1 cellular context compared by ENCODE assay signal in the genomic region with DNA sequence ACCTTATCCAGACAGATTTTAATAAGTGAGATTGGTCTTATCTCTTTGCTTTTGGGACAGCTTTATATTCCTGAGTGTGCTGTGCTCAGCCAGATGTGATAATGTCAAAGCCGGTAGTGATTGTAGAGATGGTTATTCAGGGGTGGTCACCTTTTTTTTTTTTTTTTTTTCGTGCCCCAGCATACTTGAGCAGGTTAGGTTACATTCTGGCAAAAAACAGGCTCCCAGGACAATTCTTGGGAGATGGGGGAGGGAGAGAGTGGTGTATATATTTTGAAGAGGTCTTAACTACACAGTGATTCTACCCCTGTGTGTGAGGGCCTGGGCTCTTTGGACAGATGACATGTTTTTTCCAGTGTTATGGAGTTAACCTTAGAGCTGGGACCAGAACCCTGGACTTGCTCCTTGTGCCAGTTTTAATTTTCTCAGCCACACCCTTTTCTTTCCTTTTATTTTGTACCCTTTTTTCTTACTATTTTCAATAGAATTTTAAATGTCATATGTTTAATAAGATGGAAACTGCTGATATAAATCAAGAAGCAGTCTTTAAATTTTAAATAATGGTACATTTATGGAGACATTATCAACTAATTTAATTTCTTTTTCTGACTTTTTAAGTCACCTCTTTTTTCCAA.
TF ChIP-seq lines count a peak whose summit lies in the region.

No MANE protein-coding gene starts in this region.

TF ChIP-seq in K562, 482 proteins besides CTCF, POLR2A, EP300 and RAD21 (continued from another document and continues in another):
- TF ChIP-seq, protein P1, sequence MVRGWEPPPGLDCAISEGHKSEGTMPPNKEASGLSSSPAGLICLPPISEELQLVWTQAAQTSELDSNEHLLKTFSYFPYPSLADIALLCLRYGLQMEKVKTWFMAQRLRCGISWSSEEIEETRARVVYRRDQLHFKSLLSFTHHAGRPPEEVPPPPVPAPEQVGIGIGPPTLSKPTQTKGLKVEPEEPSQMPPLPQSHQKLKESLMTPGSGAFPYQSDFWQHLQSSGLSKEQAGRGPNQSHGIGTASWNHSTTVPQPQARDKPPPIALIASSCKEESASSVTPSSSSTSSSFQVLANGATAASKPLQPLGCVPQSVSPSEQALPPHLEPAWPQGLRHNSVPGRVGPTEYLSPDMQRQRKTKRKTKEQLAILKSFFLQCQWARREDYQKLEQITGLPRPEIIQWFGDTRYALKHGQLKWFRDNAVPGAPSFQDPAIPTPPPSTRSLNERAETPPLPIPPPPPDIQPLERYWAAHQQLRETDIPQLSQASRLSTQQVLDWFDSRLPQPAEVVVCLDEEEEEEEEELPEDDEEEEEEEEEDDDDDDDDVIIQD (CRISPR knock-in tag; IDR thresholded peaks at IDR 0.05): no peak
- TF ChIP-seq CBX8 (IDR thresholded peaks at IDR 0.05; ENCODE audit: borderline replicate concordance, extremely low read depth, low read depth, low read length, poor library complexity, severe bottlenecking) (no peak), NFE2 (IDR thresholded peaks at IDR 0.05; ENCODE audit: low read depth) (no peak), SP1 (CRISPR knock-in tag; IDR thresholded peaks at IDR 0.05) (no peak), LARP7 (IDR thresholded peaks at IDR 0.05) (no peak), MAFF (IDR thresholded peaks at IDR 0.05; ENCODE audit: low read length) (no peak), MEIS2 (IDR thresholded peaks at IDR 0.05; ENCODE audit: partially characterized antibody) (no peak), ZNF444 (CRISPR knock-in tag; IDR thresholded peaks at IDR 0.05) (no peak), HNRNPK (IDR thresholded peaks at IDR 0.05; ENCODE audit: low read depth, low read length, poor library complexity, severe bottlenecking) (no peak), PHB2 (IDR thresholded peaks at IDR 0.05; ENCODE audit: low read depth) (no peak), SRSF9 (IDR thresholded peaks at IDR 0.05; ENCODE audit: borderline replicate concordance, low read depth, low read length) (no peak), BRF2 (IDR thresholded peaks at IDR 0.05; ENCODE audit: borderline replicate concordance, insufficient read depth, insufficient read length) (no peak), SRSF1 (IDR thresholded peaks at IDR 0.05; ENCODE audit: low read depth, low read length) (no peak), ZBTB8A (IDR thresholded peaks at IDR 0.05; ENCODE audit: partially characterized antibody) (no peak), CEBPZ (IDR thresholded peaks at IDR 0.05; ENCODE audit: borderline replicate concordance, low read depth, low read length) (no peak), RCOR1 (IDR thresholded peaks at IDR 0.05; ENCODE audit: borderline replicate concordance in 1 of 2, low read depth in 2 of 2, low read length in 2 of 2) (peak in 1 of 2 experiments; percentile 42; a peak in 1 of 4 replicates), SRSF3 (IDR thresholded peaks at IDR 0.05; ENCODE audit: insufficient read depth, low read length) (no peak), U2AF2 (optimal IDR thresholded peaks at IDR 0.05; ENCODE audit: low read depth, low read length) (no peak), L3MBTL2 (IDR thresholded peaks at IDR 0.05) (0 out of 2 replicates have a peak, but pooled peaks have one; percentile 30), ZNF197 (CRISPR knock-in tag; IDR thresholded peaks at IDR 0.05; ENCODE audit: low read depth) (no peak), POLR2AphosphoS5 (IDR thresholded peaks at IDR 0.05; ENCODE audit: control insufficient read depth, insufficient read depth, low read depth, low read length) (0 out of 2 replicates have a peak, but pooled peaks have one; percentile 24), NRF1 (conservative IDR thresholded peaks at IDR 0.05 in 1 of 2, IDR thresholded peaks at IDR 0.05 in 1 of 2) (no peak), ZNF445 (CRISPR knock-in tag; IDR thresholded peaks at IDR 0.05; ENCODE audit: low read depth) (no peak), ZNF384 (IDR thresholded peaks at IDR 0.05; ENCODE audit: low read depth, low read length) (peak; percentile 68), SAP30 (IDR thresholded peaks at IDR 0.05; ENCODE audit: borderline replicate concordance, insufficient read depth, low read depth, low read length, poor library complexity, severe bottlenecking) (no peak), FIP1L1 (IDR thresholded peaks at IDR 0.05; ENCODE audit: low read depth, low read length, poor library complexity, severe bottlenecking) (no peak), ZNF407 (IDR thresholded peaks at IDR 0.05; ENCODE audit: low read depth) (no peak), HMG20B (CRISPR knock-in tag; IDR thresholded peaks at IDR 0.05) (no peak), ZNF79 (CRISPR knock-in tag; IDR thresholded peaks at IDR 0.05; ENCODE audit: low read depth) (no peak)
- TF ChIP-seq, protein P2, sequence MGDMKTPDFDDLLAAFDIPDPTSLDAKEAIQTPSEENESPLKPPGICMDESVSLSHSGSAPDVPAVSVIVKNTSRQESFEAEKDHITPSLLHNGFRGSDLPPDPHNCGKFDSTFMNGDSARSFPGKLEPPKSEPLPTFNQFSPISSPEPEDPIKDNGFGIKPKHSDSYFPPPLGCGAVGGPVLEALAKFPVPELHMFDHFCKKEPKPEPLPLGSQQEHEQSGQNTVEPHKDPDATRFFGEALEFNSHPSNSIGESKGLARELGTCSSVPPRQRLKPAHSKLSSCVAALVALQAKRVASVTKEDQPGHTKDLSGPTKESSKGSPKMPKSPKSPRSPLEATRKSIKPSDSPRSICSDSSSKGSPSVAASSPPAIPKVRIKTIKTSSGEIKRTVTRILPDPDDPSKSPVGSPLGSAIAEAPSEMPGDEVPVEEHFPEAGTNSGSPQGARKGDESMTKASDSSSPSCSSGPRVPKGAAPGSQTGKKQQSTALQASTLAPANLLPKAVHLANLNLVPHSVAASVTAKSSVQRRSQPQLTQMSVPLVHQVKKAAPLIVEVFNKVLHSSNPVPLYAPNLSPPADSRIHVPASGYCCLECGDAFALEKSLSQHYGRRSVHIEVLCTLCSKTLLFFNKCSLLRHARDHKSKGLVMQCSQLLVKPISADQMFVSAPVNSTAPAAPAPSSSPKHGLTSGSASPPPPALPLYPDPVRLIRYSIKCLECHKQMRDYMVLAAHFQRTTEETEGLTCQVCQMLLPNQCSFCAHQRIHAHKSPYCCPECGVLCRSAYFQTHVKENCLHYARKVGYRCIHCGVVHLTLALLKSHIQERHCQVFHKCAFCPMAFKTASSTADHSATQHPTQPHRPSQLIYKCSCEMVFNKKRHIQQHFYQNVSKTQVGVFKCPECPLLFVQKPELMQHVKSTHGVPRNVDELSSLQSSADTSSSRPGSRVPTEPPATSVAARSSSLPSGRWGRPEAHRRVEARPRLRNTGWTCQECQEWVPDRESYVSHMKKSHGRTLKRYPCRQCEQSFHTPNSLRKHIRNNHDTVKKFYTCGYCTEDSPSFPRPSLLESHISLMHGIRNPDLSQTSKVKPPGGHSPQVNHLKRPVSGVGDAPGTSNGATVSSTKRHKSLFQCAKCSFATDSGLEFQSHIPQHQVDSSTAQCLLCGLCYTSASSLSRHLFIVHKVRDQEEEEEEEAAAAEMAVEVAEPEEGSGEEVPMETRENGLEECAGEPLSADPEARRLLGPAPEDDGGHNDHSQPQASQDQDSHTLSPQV (IDR thresholded peaks at IDR 0.05): peak; percentile 39; the same call in 1 of the 2 replicates
- TF ChIP-seq, protein P3, sequence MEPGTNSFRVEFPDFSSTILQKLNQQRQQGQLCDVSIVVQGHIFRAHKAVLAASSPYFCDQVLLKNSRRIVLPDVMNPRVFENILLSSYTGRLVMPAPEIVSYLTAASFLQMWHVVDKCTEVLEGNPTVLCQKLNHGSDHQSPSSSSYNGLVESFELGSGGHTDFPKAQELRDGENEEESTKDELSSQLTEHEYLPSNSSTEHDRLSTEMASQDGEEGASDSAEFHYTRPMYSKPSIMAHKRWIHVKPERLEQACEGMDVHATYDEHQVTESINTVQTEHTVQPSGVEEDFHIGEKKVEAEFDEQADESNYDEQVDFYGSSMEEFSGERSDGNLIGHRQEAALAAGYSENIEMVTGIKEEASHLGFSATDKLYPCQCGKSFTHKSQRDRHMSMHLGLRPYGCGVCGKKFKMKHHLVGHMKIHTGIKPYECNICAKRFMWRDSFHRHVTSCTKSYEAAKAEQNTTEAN (CRISPR knock-in tag; IDR thresholded peaks at IDR 0.05): no peak
- TF ChIP-seq, protein P4, sequence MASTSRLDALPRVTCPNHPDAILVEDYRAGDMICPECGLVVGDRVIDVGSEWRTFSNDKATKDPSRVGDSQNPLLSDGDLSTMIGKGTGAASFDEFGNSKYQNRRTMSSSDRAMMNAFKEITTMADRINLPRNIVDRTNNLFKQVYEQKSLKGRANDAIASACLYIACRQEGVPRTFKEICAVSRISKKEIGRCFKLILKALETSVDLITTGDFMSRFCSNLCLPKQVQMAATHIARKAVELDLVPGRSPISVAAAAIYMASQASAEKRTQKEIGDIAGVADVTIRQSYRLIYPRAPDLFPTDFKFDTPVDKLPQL (IDR thresholded peaks at IDR 0.05; ENCODE audit: extremely low read depth, insufficient read length): no peak
